ENCODE assay signal across 12 cellular contexts in the genomic region with DNA sequence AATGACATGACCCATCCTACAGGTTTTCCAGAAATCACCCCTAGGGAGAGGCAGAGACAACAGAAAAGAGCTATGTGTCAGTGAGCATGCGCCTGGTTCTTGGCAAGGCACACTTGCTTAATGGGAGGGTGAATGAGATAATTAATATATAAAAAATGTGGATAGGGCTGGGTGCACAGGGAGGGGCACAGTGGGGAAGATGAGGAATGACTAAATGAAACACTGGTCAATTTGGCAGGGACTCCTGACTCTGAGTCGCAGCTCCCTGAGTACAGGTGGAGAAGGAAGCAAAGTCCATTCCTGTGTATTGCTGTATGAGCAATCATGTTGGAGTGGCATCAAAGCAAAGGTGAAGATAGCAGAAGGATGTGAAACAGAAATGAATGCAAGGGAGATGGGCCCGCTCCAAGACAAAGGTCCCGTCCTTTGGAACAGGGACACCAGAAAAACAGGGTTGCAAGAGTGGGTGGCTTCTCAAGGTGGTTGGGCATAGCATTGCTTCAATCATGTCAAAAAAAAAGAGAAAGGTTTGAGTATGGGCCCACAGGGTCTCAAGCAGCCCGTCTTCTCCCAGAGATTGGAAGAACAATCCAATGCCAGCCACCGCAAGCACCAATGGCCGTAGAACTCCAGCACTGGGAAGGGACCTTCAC.
DNase-seq lines count a peak whose midpoint lies in the region; TF ChIP-seq lines count a peak whose summit lies in the region.
"Had no signal": no experiment of that assay in that cellular context is flagged by ENCODE, and none has a peak within 500 bp of the region (broad histone marks: within the 10 kb centered on the region; RNA-seq: fewer than 3 reads in every experiment).

No MANE protein-coding gene starts in this region.

- in situ Hi-C loops in astrocyte of the cerebellum (cut with HindIII; ENCODE audit: low sequenced_read_pairs), result no loop called here

- H3K9me3 Mint-ChIP-seq in activated CD4-positive, alpha-beta T cell treated with anti-CD3 and anti-CD28 coated beads, Interleukin-2, amount 10 ng/mL, durations not matched to agents 24 days and 14 days, result no peaks in the 10 kb centered on the region

- TF ChIP-seq POLR2A in tibial nerve (IDR thresholded peaks at IDR 0.05), result no peak

- peak overlapping the region; percentile 21 for H3K4me3 ChIP-seq in astrocyte of the cerebellum (ENCODE audit: low read depth, low read length)
- peak overlapping the region in 1 of 4 donors; percentile 23 for H3K4me3 ChIP-seq in tibial nerve

- H3K27ac ChIP-seq in layer of hippocampus (ENCODE audit: low read depth, low read length) (peak overlapping the region; percentile 98), tibial nerve (peak overlapping the region in 3 of 4 donors; percentile 12 to 75 (median 15))

- H3K4me1 Mint-ChIP-seq in activated CD4-positive, alpha-beta T cell treated with anti-CD3 and anti-CD28 coated beads, Interleukin-2, amount 10 ng/mL, durations not matched to agents 24 days and 14 days, result no peaks in the 10 kb centered on the region
- H3K4me1 Mint-ChIP-seq: naive thymus-derived CD8-positive, alpha-beta T cell had no signal

- peak; percentile 15 for DNase-seq in DMS53 (lab: John Stamatoyannopoulos, UW)
- DNase-seq in DMS53 treated with DMSO at 0.1 percent for 48 hours (lab: John Stamatoyannopoulos, UW; ENCODE audit: unreplicated experiment), result no peak
- DNase-seq in astrocyte of the cerebellum (ENCODE audit: low read depth), result no peak
- DNase-seq in tibial nerve (ENCODE audit: low spot score in 2 of 2), result no peak
- DNase-seq in NCI-H510A treated with DMSO at 0.1 percent for 48 hours (lab: John Stamatoyannopoulos, UW), result no peak
- DNase-seq in SW480 (ENCODE audit: low spot score), result no peak
- no peak for DNase-seq in activated CD4-positive, alpha-beta T cell treated with anti-CD3 and anti-CD28 coated beads, Interleukin-2, amount 10 ng/mL, durations not matched to agents 24 days and 14 days
- DNase-seq: DND-41; stimulated activated CD4-positive, alpha-beta T cell treated with anti-CD3 and anti-CD28 coated beads, Interleukin-12 subunit alpha, Interleukin-12 subunit beta, amount 100 ng/mL, for 4 hours had no signal

- TF ChIP-seq CTCF in astrocyte of the cerebellum (IDR thresholded peaks at IDR 0.05; ENCODE audit: low read depth, low read length, missing control alignments) (no peak), tibial nerve (IDR thresholded peaks at IDR 0.05) (no peak)

- intact Hi-C loops in activated CD4-positive, alpha-beta T cell treated with anti-CD3 and anti-CD28 coated beads, Interleukin-2, amount 10 ng/mL, durations not matched to agents 24 days and 14 days (cut with micrococcal nuclease), result no loop called here

- H3K27me3 ChIP-seq in layer of hippocampus (ENCODE audit: control insufficient read depth, insufficient read depth, low read length), result no peaks in the 10 kb centered on the region
- H3K27me3 ChIP-seq in tibial nerve, result no peaks in the 10 kb centered on the region

- no peaks in the 10 kb centered on the region for H3K36me3 Mint-ChIP-seq in activated CD4-positive, alpha-beta T cell treated with anti-CD3 and anti-CD28 coated beads, Interleukin-2, amount 10 ng/mL, durations not matched to agents 24 days and 14 days (ENCODE audit: low read depth)
- H3K36me3 Mint-ChIP-seq: naive thymus-derived CD8-positive, alpha-beta T cell had no signal

- TF ChIP-seq EP300 in tibial nerve (IDR thresholded peaks at IDR 0.05), result no peak

- peaks cover 0 to 4% (median 0%) of the 10 kb centered on the region in 3 donors for H3K36me3 ChIP-seq in tibial nerve

- WGBS in tibial nerve, 2 donors, result 71 to 95% methylated on average over 7 of the region's 7 CpGs

- no peaks in the 10 kb centered on the region for H3K4me1 ChIP-seq in tibial nerve

- peaks cover 0 to 33% (median 0%) of the 10 kb centered on the region in 4 donors for H3K9me3 ChIP-seq in tibial nerve

- H3K27me3 Mint-ChIP-seq in activated CD4-positive, alpha-beta T cell treated with anti-CD3 and anti-CD28 coated beads, Interleukin-2, amount 10 ng/mL, durations not matched to agents 24 days and 14 days, result no peaks in the 10 kb centered on the region
- H3K27me3 Mint-ChIP-seq: naive thymus-derived CD8-positive, alpha-beta T cell had no signal

- H3K27ac Mint-ChIP-seq in activated CD4-positive, alpha-beta T cell treated with anti-CD3 and anti-CD28 coated beads, Interleukin-2, amount 10 ng/mL, durations not matched to agents 24 days and 14 days, result no peak overlapping the region
- H3K27ac Mint-ChIP-seq: T-helper 2 cell treated with Interferon-gamma antibody and Interleukin-4, amounts not matched to agents 5 μg/mL and 100 μg/mL, for 36 hours had no signal

- no peak overlapping the region for H3K4me3 Mint-ChIP-seq in activated CD4-positive, alpha-beta T cell treated with anti-CD3 and anti-CD28 coated beads, Interleukin-2, amount 10 ng/mL, durations not matched to agents 24 days and 14 days
- H3K4me3 Mint-ChIP-seq: T-helper 2 cell treated with Interferon-gamma antibody and Interleukin-4, amounts not matched to agents 5 μg/mL and 100 μg/mL, for 36 hours had no signal
